22 cellular contexts compared by ENCODE assay signal in genomic region chr2:106638609-106639008, GRCh38.
DNase-seq lines count a peak whose midpoint lies in the region; ATAC-seq, FAIRE-seq and TF ChIP-seq lines count a peak whose summit lies in the region.
"Had no signal": no experiment of that assay in that cellular context is flagged by ENCODE, and none has a peak within 500 bp of the region (broad histone marks: within the 10 kb centered on the region; RNA-seq: fewer than 3 reads in every experiment).

No MANE protein-coding gene starts in this region.

- no peaks in the 10 kb centered on the region for H3K4me1 ChIP-seq in upper lobe of right lung
- H3K4me1 ChIP-seq: BLaER1, Caco-2 had no signal

- TF ChIP-seq CTCF in HL-60 (IDR thresholded peaks at IDR 0.05; ENCODE audit: insufficient read depth, low read length) (no peak), upper lobe of right lung (IDR thresholded peaks at IDR 0.05) (no peak)

- no peaks in the 10 kb centered on the region for H3K9me3 Mint-ChIP-seq in activated T-cell treated with anti-CD3 and anti-CD28 coated beads, Interleukin-2, amount 50 U/mL, for 24 hours
- H3K9me3 Mint-ChIP-seq: CD4-positive, alpha-beta T cell; H9; HFFc6 had no signal

- H3K36me3 Mint-ChIP-seq in activated T-cell treated with anti-CD3 and anti-CD28 coated beads, Interleukin-2, amount 50 U/mL, for 24 hours (ENCODE audit: low read depth): no peaks in the 10 kb centered on the region

- H3K4me3 ChIP-seq in HL-60 (replicated peaks; ENCODE audit: insufficient read depth, low read length) (no peak overlapping the region), upper lobe of right lung (no peak overlapping the region)
- H3K4me3 ChIP-seq: BLaER1, GM23248, PC-9 had no signal

- H3K36me3 ChIP-seq in upper lobe of right lung: no peaks in the 10 kb centered on the region
- H3K36me3 ChIP-seq: BLaER1 had no signal

- no peaks in the 10 kb centered on the region for H3K4me1 Mint-ChIP-seq in activated T-cell treated with anti-CD3 and anti-CD28 coated beads, Interleukin-2, amount 50 U/mL, for 24 hours (ENCODE audit: low read depth)
- H3K4me1 Mint-ChIP-seq: H9 had no signal

- intact Hi-C loops in upper lobe of right lung (cut with DNase I): no loop called here

- H3K9me3 ChIP-seq in upper lobe of right lung: no peaks in the 10 kb centered on the region
- H3K9me3 ChIP-seq: BLaER1, Caco-2, SK-N-SH had no signal

- no peaks in the 10 kb centered on the region for H3K27me3 ChIP-seq in HL-60 (ENCODE audit: insufficient read depth, poor library complexity, severe bottlenecking)
- no peaks in the 10 kb centered on the region for H3K27me3 ChIP-seq in upper lobe of right lung
- H3K27me3 ChIP-seq: BLaER1 had no signal

- ATAC-seq in upper lobe of right lung: no peak

- H3K27me3 Mint-ChIP-seq in activated T-cell treated with anti-CD3 and anti-CD28 coated beads, Interleukin-2, amount 50 U/mL, for 24 hours: no peaks in the 10 kb centered on the region

- DNase-seq in NCI-H2171 treated with DMSO at 0.1 percent for 48 hours (lab: John Stamatoyannopoulos, UW) (peak; percentile 15), NCI-H2171 (lab: John Stamatoyannopoulos, UW) (no peak), HL-60 (ENCODE audit: low read depth in 1 of 2, low spot score in 1 of 2) (peak; percentile 4 to 44), NOMO-1 treated with DMSO at 0.1 percent for 48 hours (lab: John Stamatoyannopoulos, UW; ENCODE audit: unreplicated experiment) (peak; percentile 29), urothelium cell line (ENCODE audit: low spot score) (no peak), upper lobe of right lung (no peak)
- no peak for DNase-seq in activated T-cell treated with anti-CD3 and anti-CD28 coated beads, Interleukin-2, amount 50 U/mL, for 24 hours
- DNase-seq: Caco-2; CD4-positive, alpha-beta T cell; DMS 273 treated with DMSO at 0.1 percent for 48 hours; H9; NCI-H524 treated with DMSO at 0.1 percent for 48 hours; PC-9; SIG-M5; T-helper 1 cell had no signal

- H3K27ac ChIP-seq in HL-60 (replicated peaks): no peak overlapping the region
- H3K27ac ChIP-seq in upper lobe of right lung: no peak overlapping the region
- H3K27ac ChIP-seq: BLaER1, GM23248, PC-9 had no signal

- H3K4me3 Mint-ChIP-seq in activated T-cell treated with anti-CD3 and anti-CD28 coated beads, Interleukin-2, amount 50 U/mL, for 24 hours: no peak overlapping the region
- H3K4me3 Mint-ChIP-seq: CD4-positive, alpha-beta T cell; H9; HFFc6 had no signal

- no peak overlapping the region for H3K27ac Mint-ChIP-seq in activated T-cell treated with anti-CD3 and anti-CD28 coated beads, Interleukin-2, amount 50 U/mL, for 24 hours
- H3K27ac Mint-ChIP-seq: CD4-positive, alpha-beta T cell; H9; HFFc6 had no signal

- FAIRE-seq in urothelium cell line (lab: Jason Lieb, UNC): peak; percentile 73
- FAIRE-seq: G401.6, GM12892, GM18507 had no signal

Comparison
In these comparisons a context has a peak if more than half of its experiments do, and no peak if none do; other contexts are left out.
1. DNase-seq: peak in NCI-H2171 treated with DMSO at 0.1 percent for 48 hours (single experiment), HL-60 (2 of 2) and NOMO-1 treated with DMSO at 0.1 percent for 48 hours (single experiment); none in NCI-H2171 (single experiment), urothelium cell line (single experiment), activated T-cell treated with anti-CD3 and anti-CD28 coated beads, Interleukin-2, amount 50 U/mL, for 24 hours (single experiment) and upper lobe of right lung (single experiment).